ENCODE assay signal across 8 cellular contexts in genomic region chr5:140565024-140565779, GRCh38. TPM values are rescaled to one million over a fixed set of nuclear protein-coding genes. Genes with fewer than 3 reads are reported as not detected.
DNase-seq lines count a peak whose midpoint lies in the region; ATAC-seq and TF ChIP-seq lines count a peak whose summit lies in the region.

No MANE protein-coding gene starts in this region.

- peak overlapping the region; percentile 94 for H3K27ac ChIP-seq in mesodermal cell (ENCODE audit: low read depth, low read length, severe bottlenecking)

- DNase-seq in EH (ENCODE audit: low read depth): peak; percentile 46
- no peak for DNase-seq in cerebellum (ENCODE audit: low spot score)
- no peak for DNase-seq in occipital lobe (lab: John Stamatoyannopoulos, UW)
- no peak for DNase-seq in SK-N-DZ (ENCODE audit: low spot score)

- H3K27me3 Mint-ChIP-seq in brain: peaks cover 13% of the 10 kb centered on the region

- peaks cover 12% of the 10 kb centered on the region for H3K4me1 ChIP-seq in mesodermal cell (ENCODE audit: control insufficient read depth, insufficient read depth, low read length, poor library complexity, severe bottlenecking)

- no peaks in the 10 kb centered on the region for H3K9me3 ChIP-seq in mesodermal cell (ENCODE audit: control insufficient read depth, low read length)

- H3K4me3 Mint-ChIP-seq in brain: peak overlapping the region; percentile 93 to 97 (median 94)

- peaks cover 35% of the 10 kb centered on the region for H3K36me3 Mint-ChIP-seq in brain

- no peaks in the 10 kb centered on the region for H3K9me3 Mint-ChIP-seq in brain

- ATAC-seq in HG03521 (IDR thresholded peaks at IDR 0.05; ENCODE audit: unreplicated experiment) (peak; percentile 0), GM19467 (IDR thresholded peaks at IDR 0.05; ENCODE audit: unreplicated experiment) (no peak)

- H3K27ac Mint-ChIP-seq in brain: peak overlapping the region; percentile 87 to 98 (median 95)

- peaks cover 76% of the 10 kb centered on the region for H3K4me1 Mint-ChIP-seq in brain

- peak overlapping the region; percentile 72 for H3K4me3 ChIP-seq in mesodermal cell (ENCODE audit: extremely low read depth, insufficient read depth, low read length, poor library complexity, severe bottlenecking)

- 3 to 5% methylated on average over 8 to 12 of the region's 13 CpGs for WGBS in mesodermal cell (ENCODE audit: insufficient coverage in 2 of 2), 2 experiments

- peaks cover 29% of the 10 kb centered on the region for H3K36me3 ChIP-seq in mesodermal cell (ENCODE audit: control insufficient read depth, insufficient read depth, low read length)

- TF ChIP-seq CTCF in brain (conservative IDR thresholded peaks at IDR 0.05): no peak

RNA-seq across cellular contexts. Expression of gene SLC35A4, which starts 0.6 kb away (rescaled TPM):
- 67.1 TPM for polyA plus RNA-seq in brain (ENCODE audit: insufficient read depth, low read depth, low replicate concordance)
- polyA plus RNA-seq in mesodermal cell (2013, experiment 1 of 2): 51.5 TPM
- polyA plus RNA-seq in mesodermal cell (2013, experiment 2 of 2): 47.7 TPM
- 11.5 TPM for total RNA-seq in cerebellum
- total RNA-seq in occipital lobe: 3.7 TPM
- 51.7 and 60.8 TPM in 2 replicates for polyA plus RNA-seq in SK-N-DZ (2014; cell fraction: cytosol; rRNA removed)
- polyA plus RNA-seq in SK-N-DZ (2014; cell fraction: nucleus; rRNA removed): 10.4 and 28.0 TPM in 2 replicates

RNA-seq across cellular contexts. Expression of gene APBB3, which starts 0.8 kb away (rescaled TPM):
- 19.4 TPM for polyA plus RNA-seq in brain (ENCODE audit: insufficient read depth, low read depth, low replicate concordance)
- 21.1 TPM for polyA plus RNA-seq in mesodermal cell (2013, experiment 1 of 2)
- 17.3 TPM for polyA plus RNA-seq in mesodermal cell (2013, experiment 2 of 2)
- total RNA-seq in cerebellum (38.8 TPM), occipital lobe (24.5 TPM)
- polyA plus RNA-seq in SK-N-DZ (2014; cell fraction: cytosol; rRNA removed): 28.2 and 32.4 TPM in 2 replicates
- 209 and 239 TPM in 2 replicates for polyA plus RNA-seq in SK-N-DZ (2014; cell fraction: nucleus; rRNA removed)

RNA-seq across cellular contexts. Expression of gene SRA1, which starts 7.9 kb away (rescaled TPM):
- 23.4 TPM for polyA plus RNA-seq in brain (ENCODE audit: insufficient read depth, low read depth, low replicate concordance)
- polyA plus RNA-seq in mesodermal cell (2013, experiment 1 of 2): 35.2 TPM
- polyA plus RNA-seq in mesodermal cell (2013, experiment 2 of 2): 31.7 TPM
- total RNA-seq in cerebellum (22.5 TPM), occipital lobe (17.0 TPM)
- polyA plus RNA-seq in SK-N-DZ (2014; cell fraction: cytosol; rRNA removed): 19.3 and 22.7 TPM in 2 replicates
- 34.9 and 45.3 TPM in 2 replicates for polyA plus RNA-seq in SK-N-DZ (2014; cell fraction: nucleus; rRNA removed)

RNA-seq across cellular contexts. Expression of gene EIF4EBP3, which starts 17.7 kb away (rescaled TPM):
- 14.9 TPM for polyA plus RNA-seq in brain (ENCODE audit: insufficient read depth, low read depth, low replicate concordance)
- 6.7 TPM for polyA plus RNA-seq in mesodermal cell (2013, experiment 1 of 2)
- polyA plus RNA-seq in mesodermal cell (2013, experiment 2 of 2): 6.3 TPM
- not detected for total RNA-seq in cerebellum
- not detected for total RNA-seq in occipital lobe
- polyA plus RNA-seq in SK-N-DZ (2014; cell fraction: cytosol; rRNA removed): 0.36 TPM in 1 of 2 replicates, not detected in the other
- polyA plus RNA-seq in SK-N-DZ (2014; cell fraction: nucleus; rRNA removed): 4.7 and 5.8 TPM in 2 replicates
